22 cellular contexts compared by ENCODE assay signal in genomic region chr6:17684134-17684533, GRCh38.
"Had no signal": no experiment of that assay in that cellular context is flagged by ENCODE, and none has a peak within 500 bp of the region (broad histone marks: within the 10 kb centered on the region; RNA-seq: fewer than 3 reads in every experiment).

No MANE protein-coding gene starts in this region.

- FAIRE-seq: bronchial epithelial cell, colon, islet of Langerhans had no signal

- H3K27me3 ChIP-seq: gastroesophageal sphincter, heart left ventricle, upper lobe of right lung had no signal

- H3K4me1 ChIP-seq: upper lobe of right lung had no signal

- H3K9me3 ChIP-seq: gastroesophageal sphincter, heart left ventricle, mucosa of descending colon, upper lobe of right lung had no signal

- H3K27ac ChIP-seq: epithelial cell of prostate, gastroesophageal sphincter, heart left ventricle, upper lobe of right lung had no signal

- H3K27me3 Mint-ChIP-seq: activated B cell treated with CpG ODN at 0.5 μM for 24 hours; activated CD4-positive, alpha-beta T cell treated with anti-CD3 and anti-CD28 coated beads for 36 hours; activated naive CD8-positive, alpha-beta T cell treated with anti-CD3 and anti-CD28 coated beads for 36 hours; progenitor cell of endocrine pancreas had no signal

- H3K4me3 ChIP-seq: gastroesophageal sphincter, heart left ventricle, mucosa of descending colon, upper lobe of right lung had no signal

- ATAC-seq: activated CD4-positive, alpha-beta T cell treated with anti-CD3 and anti-CD28 coated beads for 36 hours; gastroesophageal sphincter; heart left ventricle; left ventricle myocardium superior; mucosa of descending colon; stimulated activated naive CD8-positive, alpha-beta T cell treated with anti-CD3 and anti-CD28 coated beads, Interleukin-15, Interleukin-2, amounts not matched to agents 100 U/mL and 50 U/mL, for 24 hours; upper lobe of right lung had no signal

- DNase-seq: activated B cell treated with CpG ODN at 0.5 μM for 24 hours; activated CD4-positive, alpha-beta T cell treated with anti-CD3 and anti-CD28 coated beads for 36 hours; activated CD4-positive, alpha-beta T cell treated with anti-CD3 and anti-CD28 coated beads, Interleukin-2, amount 50 U/mL, for 4 hours; activated CD8-positive, alpha-beta memory T cell treated with anti-CD3 and anti-CD28 coated beads, Interleukin-2, amount 50 U/mL, for 48 hours; activated naive CD4-positive, alpha-beta T cell treated with Interleukin-2 at 50 U/mL for 16 hours; activated naive CD8-positive, alpha-beta T cell treated with anti-CD3 and anti-CD28 coated beads for 36 hours; activated T-cell treated with anti-CD3 and anti-CD28 coated beads, Interleukin-2, amount 50 U/mL, for 48 hours; amniotic stem cell; endodermal cell; heart left ventricle; left ventricle myocardium superior; mucosa of descending colon; stimulated activated CD4-positive, alpha-beta T cell treated with anti-CD3 and anti-CD28 coated beads, Interleukin-4, amount 100 ng/mL, for 24 hours; stimulated activated naive CD8-positive, alpha-beta T cell treated with anti-CD3 and anti-CD28 coated beads, Interleukin-15, Interleukin-2, amounts not matched to agents 100 U/mL and 50 U/mL, for 24 hours; T-helper 9 cell; upper lobe of right lung had no signal

- H3K4me3 Mint-ChIP-seq: activated B cell treated with CpG ODN at 0.5 μM for 24 hours; activated CD4-positive, alpha-beta T cell treated with anti-CD3 and anti-CD28 coated beads for 36 hours; activated naive CD8-positive, alpha-beta T cell treated with anti-CD3 and anti-CD28 coated beads for 36 hours; endodermal cell had no signal

- H3K27ac Mint-ChIP-seq: activated B cell treated with CpG ODN at 0.5 μM for 24 hours; activated CD4-positive, alpha-beta T cell treated with anti-CD3 and anti-CD28 coated beads for 36 hours; activated naive CD8-positive, alpha-beta T cell treated with anti-CD3 and anti-CD28 coated beads for 36 hours had no signal

- H3K9me3 Mint-ChIP-seq: activated B cell treated with CpG ODN at 0.5 μM for 24 hours; activated naive CD8-positive, alpha-beta T cell treated with anti-CD3 and anti-CD28 coated beads for 36 hours; endodermal cell had no signal
